ENCODE assay signal across 8 cellular contexts in genomic region chr9:62837254-62837911, GRCh38.
DNase-seq lines count a peak whose midpoint lies in the region; ATAC-seq, FAIRE-seq and TF ChIP-seq lines count a peak whose summit lies in the region.
"Not testable (repeated sequence)": the region's sequence is repeated elsewhere in the genome, so short reads cannot be mapped to it uniquely, and the experiment has no call there.

No MANE protein-coding gene starts in this region.

- not testable (repeated sequence) for H3K36me3 ChIP-seq in KMS-11 (ENCODE audit: insufficient read depth)

- H3K27ac ChIP-seq in A549 (peak overlapping the region; percentile 69 to 83), KMS-11 (peak overlapping the region; percentile 91), dorsolateral prefrontal cortex (peak overlapping the region in 55 of 59 donors; percentile 8 to 94 (median 84)), skin epidermis (peak overlapping the region in 17 of 21 experiments; percentile 1 to 90 (median 67))

- H3K4me3 ChIP-seq in A549 (peak overlapping the region; percentile 52), dorsolateral prefrontal cortex (peak overlapping the region; percentile 32 to 80 (median 62)), skin epidermis (peak overlapping the region; percentile 25 to 54 (median 45))
- H3K4me3 ChIP-seq in KMS-11 (IDR thresholded peaks at IDR 0.05; ENCODE audit: insufficient read depth, low read depth, low read length): not testable (repeated sequence)

- not testable (repeated sequence) for H3K36me3 Mint-ChIP-seq in activated CD8-positive, alpha-beta T cell treated with anti-CD3 and anti-CD28 coated beads, Interleukin-2, amount 10 ng/mL, durations not matched to agents 7 days and 5 days (ENCODE audit: low read depth)

- TF ChIP-seq RAD21 in A549 (conservative IDR thresholded peaks at IDR 0.05 in 1 of 2, IDR thresholded peaks at IDR 0.05 in 1 of 2): not testable (repeated sequence)

- TF ChIP-seq POLR2A in A549 (IDR thresholded peaks at IDR 0.05; ENCODE audit: low read length): not testable (repeated sequence)

- intact Hi-C loops in dorsolateral prefrontal cortex (cut with DNase I): not testable (repeated sequence)

- H3K4me2 ChIP-seq in A549: peak overlapping the region; percentile 67
- H3K4me2 ChIP-seq in KMS-11: peak overlapping the region; percentile 63

- not testable (repeated sequence) for H3K9me3 Mint-ChIP-seq in activated CD8-positive, alpha-beta T cell treated with anti-CD3 and anti-CD28 coated beads, Interleukin-2, amount 10 ng/mL, durations not matched to agents 7 days and 5 days (ENCODE audit: insufficient read depth)

- TF ChIP-seq CTCF in A549 (IDR thresholded peaks at IDR 0.05); KMS-11 (conservative IDR thresholded peaks at IDR 0.05; ENCODE audit: low read depth, low read length); dorsolateral prefrontal cortex (IDR thresholded peaks at IDR 0.05 in 54 of 56, conservative IDR thresholded peaks at IDR 0.05 in 2 of 56; ENCODE audit: low read depth in 1 of 56, partially characterized antibody in 56 of 56): not testable (repeated sequence)

- H3K9ac ChIP-seq in KMS-11: peak overlapping the region; percentile 77

- H3K4me3 Mint-ChIP-seq in activated CD8-positive, alpha-beta T cell treated with anti-CD3 and anti-CD28 coated beads, Interleukin-2, amount 10 ng/mL, durations not matched to agents 7 days and 5 days: peak overlapping the region; percentile 62

- not testable (repeated sequence) for TF ChIP-seq EP300 in A549 (IDR thresholded peaks at IDR 0.05)

- not testable (repeated sequence) for H3K27me3 ChIP-seq in KMS-11 (ENCODE audit: insufficient read depth, low read depth)
- peaks cover 0 to 26% (median 3%) of the 10 kb centered on the region in 45 donors for H3K27me3 ChIP-seq in dorsolateral prefrontal cortex

- POLR2A ChIA-PET in A549 (lab: Yijun Ruan, JAX); activated CD8-positive, alpha-beta T cell treated with anti-CD3 and anti-CD28 coated beads, Interleukin-2, amount 10 ng/mL, durations not matched to agents 7 days and 5 days (lab: Charles Lee): not testable (repeated sequence)

- not testable (repeated sequence) for H4K20me1 ChIP-seq in KMS-11 (ENCODE audit: insufficient read depth)

- WGBS in A549 (ENCODE audit: missing lambda C conversion rate): 19% methylated on average over 40 of the region's 50 CpGs

- H3K79me2 ChIP-seq in KMS-11 (ENCODE audit: insufficient read depth, low read depth): not testable (repeated sequence)

- H2AFZ ChIP-seq in KMS-11 (ENCODE audit: low read depth): peak overlapping the region; percentile 73

- CTCF ChIA-PET in A549 (lab: Yijun Ruan, JAX); activated CD8-positive, alpha-beta T cell treated with anti-CD3 and anti-CD28 coated beads, Interleukin-2, amount 10 ng/mL, durations not matched to agents 7 days and 5 days (lab: Charles Lee): not testable (repeated sequence)

- not testable (repeated sequence) for H3K4me1 ChIP-seq in A549; KMS-11 (ENCODE audit: low read depth, poor library complexity, severe bottlenecking)

- DNase-seq in A549 (ENCODE audit: low read depth in 1 of 2, low spot score in 1 of 2) (peak in 1 of 2 experiments; percentile 21), dorsolateral prefrontal cortex (peak in 5 of 10 donors; percentile 15 to 74 (median 54)), left lobe of liver (ENCODE audit: low spot score) (peak; percentile 45)
- DNase-seq in activated CD8-positive, alpha-beta T cell treated with anti-CD3 and anti-CD28 coated beads, Interleukin-2, amount 10 ng/mL, durations not matched to agents 7 days and 5 days: peak; percentile 51

- peak; percentile 42 to 79 for ATAC-seq in A549
- peak; percentile 1 for ATAC-seq in GM18870 (IDR thresholded peaks at IDR 0.05; ENCODE audit: unreplicated experiment)
- ATAC-seq in HG02623 (IDR thresholded peaks at IDR 0.05; ENCODE audit: unreplicated experiment): peak; percentile 8
- not testable (repeated sequence) for ATAC-seq in activated CD8-positive, alpha-beta T cell treated with anti-CD3 and anti-CD28 coated beads, Interleukin-2, amount 10 ng/mL, durations not matched to agents 7 days and 5 days; left lobe of liver

- peaks cover 10% of the 10 kb centered on the region for H3K27me3 Mint-ChIP-seq in activated CD8-positive, alpha-beta T cell treated with anti-CD3 and anti-CD28 coated beads, Interleukin-2, amount 10 ng/mL, durations not matched to agents 7 days and 5 days (ENCODE audit: low read depth)

- H3K4me1 Mint-ChIP-seq in activated CD8-positive, alpha-beta T cell treated with anti-CD3 and anti-CD28 coated beads, Interleukin-2, amount 10 ng/mL, durations not matched to agents 7 days and 5 days (ENCODE audit: low read depth): not testable (repeated sequence)

- H3K9me3 ChIP-seq in A549: not testable (repeated sequence)

- FAIRE-seq in A549 (lab: Jason Lieb, UNC): not testable (repeated sequence)

- peak overlapping the region; percentile 55 for H3K27ac Mint-ChIP-seq in activated CD8-positive, alpha-beta T cell treated with anti-CD3 and anti-CD28 coated beads, Interleukin-2, amount 10 ng/mL, durations not matched to agents 7 days and 5 days

TF ChIP-seq in A549, 52 proteins besides CTCF, POLR2A, EP300 and RAD21:
- TF ChIP-seq E2F6 (IDR thresholded peaks at IDR 0.05; ENCODE audit: borderline replicate concordance, low read depth): peak; percentile 43
